Comparison of ENCODE assay signal across 1 cellular context in the genomic region with DNA sequence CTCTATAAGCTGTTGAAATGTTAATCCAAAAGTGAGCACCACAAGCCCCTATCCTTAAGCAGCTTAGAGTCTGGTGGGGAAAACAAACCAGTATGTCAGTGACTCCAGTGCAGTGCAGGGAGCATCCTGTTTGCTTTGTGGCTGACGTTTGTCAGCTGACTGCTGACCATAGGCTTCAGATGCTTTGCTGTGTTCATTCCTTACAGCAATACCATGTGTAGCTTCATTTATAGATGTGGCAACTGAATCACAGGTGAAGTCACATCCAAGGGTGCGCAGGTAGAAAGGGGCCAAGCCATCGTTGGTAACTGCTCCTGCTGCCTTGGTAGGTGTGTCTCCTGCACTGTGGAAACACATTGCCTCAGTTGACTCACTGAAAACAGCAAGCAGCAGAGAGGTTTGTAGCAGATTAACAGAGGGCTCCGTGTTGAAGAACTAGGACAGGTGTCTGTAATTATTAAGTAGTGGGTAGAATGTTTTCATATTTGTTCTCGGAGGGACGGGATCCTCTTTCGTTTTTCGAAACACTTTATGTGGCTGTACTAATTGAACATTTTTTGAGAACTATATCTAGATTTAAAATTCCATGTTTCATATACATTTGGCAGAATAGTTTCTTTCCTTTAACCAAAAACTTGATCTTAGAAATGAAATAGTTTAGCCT.
TF ChIP-seq lines count a peak whose summit lies in the region.

No MANE protein-coding gene starts in this region.

TF ChIP-seq in HEK293, 187 proteins besides CTCF, POLR2A, EP300 and RAD21 (continued from another document):
- no peak for TF ChIP-seq ZBTB10 (tag by site-specific recombination; IDR thresholded peaks at IDR 0.05)
- TF ChIP-seq YY2 (tag by site-specific recombination; IDR thresholded peaks at IDR 0.05): no peak
- TF ChIP-seq ZNF677 (tag by site-specific recombination; IDR thresholded peaks at IDR 0.05): no peak
- no peak for TF ChIP-seq KLF7 (tag by site-specific recombination; IDR thresholded peaks at IDR 0.05; ENCODE audit: borderline replicate concordance)
- no peak for TF ChIP-seq ZBTB48 (tag by site-specific recombination; IDR thresholded peaks at IDR 0.05)
